In the genomic region with DNA sequence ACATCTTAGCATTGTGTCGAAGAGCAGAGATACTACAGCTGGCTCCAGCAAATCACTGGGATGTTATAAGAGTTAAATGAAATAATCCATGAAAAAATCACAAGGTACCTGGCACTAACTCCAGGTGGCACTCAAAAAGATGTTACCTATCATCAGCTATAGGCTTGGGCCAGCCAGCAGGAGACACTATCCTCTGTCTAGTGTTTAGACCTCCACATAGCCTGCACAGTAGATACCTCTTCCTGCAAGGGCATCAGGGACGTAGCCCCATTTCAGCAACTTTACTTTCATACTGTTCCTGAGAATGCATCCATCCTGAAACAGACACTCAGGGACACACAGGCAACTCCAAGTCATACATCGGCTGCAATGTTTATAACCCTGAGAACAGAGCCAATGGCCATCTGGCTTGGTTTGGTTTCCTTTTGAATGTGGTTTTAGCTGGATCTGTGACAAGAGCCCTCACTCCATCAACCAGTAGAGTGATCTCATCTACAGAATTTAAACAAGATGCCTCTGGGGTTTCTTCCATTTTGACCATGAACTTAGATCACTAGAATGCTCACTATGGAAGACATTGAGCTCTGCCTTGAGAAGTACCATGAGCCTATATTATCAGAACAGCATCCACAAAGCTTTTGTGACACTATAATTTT, we compare ENCODE assay signal across 9 cellular contexts.
DNase-seq lines count a peak whose midpoint lies in the region; ATAC-seq lines count a peak whose summit lies in the region.
"Had no signal": no experiment of that assay in that cellular context is flagged by ENCODE, and none has a peak within 500 bp of the region (broad histone marks: within the 10 kb centered on the region; RNA-seq: fewer than 3 reads in every experiment).

No MANE protein-coding gene starts in this region.

- peaks cover 71% of the 10 kb centered on the region for H3K36me3 Mint-ChIP-seq in stimulated activated memory B cell treated with anti-CD40 and anti-IgM and Interleukin-4, amounts not matched to agents 10 μg/mL and 1 μg/mL and 100 μg/mL, for 72 hours

- H3K27me3 Mint-ChIP-seq in stimulated activated memory B cell treated with anti-CD40 and anti-IgM and Interleukin-4, amounts not matched to agents 10 μg/mL and 1 μg/mL and 100 μg/mL, for 72 hours, result no peaks in the 10 kb centered on the region

- H3K4me3 Mint-ChIP-seq in stimulated activated memory B cell treated with anti-CD40 and anti-IgM and Interleukin-4, amounts not matched to agents 10 μg/mL and 1 μg/mL and 100 μg/mL, for 72 hours, result no peak overlapping the region

- peaks cover 37% of the 10 kb centered on the region for H3K4me1 Mint-ChIP-seq in stimulated activated memory B cell treated with anti-CD40 and anti-IgM and Interleukin-4, amounts not matched to agents 10 μg/mL and 1 μg/mL and 100 μg/mL, for 72 hours

- ATAC-seq in HG03565 (IDR thresholded peaks at IDR 0.05; ENCODE audit: unreplicated experiment) (peak; percentile 69), GM18909 (IDR thresholded peaks at IDR 0.05; ENCODE audit: poor library complexity, unreplicated experiment) (no peak), GM18868 (IDR thresholded peaks at IDR 0.05; ENCODE audit: unreplicated experiment) (no peak), HG03457 (IDR thresholded peaks at IDR 0.05; ENCODE audit: unreplicated experiment) (no peak)
- no peak for ATAC-seq in stimulated activated memory B cell treated with anti-CD40 and anti-IgM and Interleukin-4, amounts not matched to agents 10 μg/mL and 1 μg/mL and 100 μg/mL, for 72 hours
- ATAC-seq: upper lobe of right lung had no signal

- DNase-seq in NCI-H2029 treated with DMSO at 0.1 percent for 48 hours (lab: John Stamatoyannopoulos, UW) (peak; percentile 56), NCI-H2029 (lab: John Stamatoyannopoulos, UW) (no peak), dedifferentiated amniotic fluid mesenchymal stem cell (ENCODE audit: extremely low spot score) (peak; percentile 62)
- DNase-seq: upper lobe of right lung had no signal

- H3K9me3 Mint-ChIP-seq in stimulated activated memory B cell treated with anti-CD40 and anti-IgM and Interleukin-4, amounts not matched to agents 10 μg/mL and 1 μg/mL and 100 μg/mL, for 72 hours, result no peaks in the 10 kb centered on the region

- peak overlapping the region; percentile 22 for H3K27ac Mint-ChIP-seq in stimulated activated memory B cell treated with anti-CD40 and anti-IgM and Interleukin-4, amounts not matched to agents 10 μg/mL and 1 μg/mL and 100 μg/mL, for 72 hours
